Comparison of ENCODE assay signal across 8 cellular contexts in genomic region chr3:75422101-75422945, GRCh38.
DNase-seq lines count a peak whose midpoint lies in the region; FAIRE-seq and TF ChIP-seq lines count a peak whose summit lies in the region.
"Not testable (repeated sequence)": the region's sequence is repeated elsewhere in the genome, so short reads cannot be mapped to it uniquely, and the experiment has no call there.

No MANE protein-coding gene starts in this region.

- H3K27me3 Mint-ChIP-seq in immature natural killer cell (ENCODE audit: low read depth in 3 of 3), result not testable (repeated sequence)

- H3K4me1 Mint-ChIP-seq in immature natural killer cell, result not testable (repeated sequence)

- not testable (repeated sequence) for H3K27me3 ChIP-seq in parathyroid adenoma (ENCODE audit: control insufficient read depth, insufficient read depth, low read length); tibial nerve

- not testable (repeated sequence) for DNase-seq in D721Med (ENCODE audit: insufficient read length, low spot score); coronary artery (ENCODE audit: low spot score)
- DNase-seq in LHCN-M2 (ENCODE audit: low read depth) (peak; percentile 63), SHP77 (lab: John Stamatoyannopoulos, UW) (peak; percentile 50 to 56), activated T-cell treated with anti-CD3 and anti-CD28 coated beads for 48 hours (ENCODE audit: low read depth) (peak; percentile 30), immature natural killer cell (peak; percentile 15 to 27 (median 18)), tibial nerve (ENCODE audit: low spot score in 2 of 2) (peak in 1 of 2 donors; percentile 41)

- WGBS in tibial nerve, 2 donors, result 34 to 37% methylated on average over 18 of the region's 18 CpGs

- not testable (repeated sequence) for H3K4me2 ChIP-seq in parathyroid adenoma (ENCODE audit: low read length)

- H3K36me3 ChIP-seq in parathyroid adenoma (ENCODE audit: control insufficient read depth, insufficient read depth, low read length), result not testable (repeated sequence)
- peaks cover 0 to 37% (median 4%) of the 10 kb centered on the region in 3 donors for H3K36me3 ChIP-seq in tibial nerve

- not testable (repeated sequence) for TF ChIP-seq POLR2A in tibial nerve (IDR thresholded peaks at IDR 0.05)

- H3K4me3 ChIP-seq in coronary artery; parathyroid adenoma (ENCODE audit: low read depth, low read length); tibial nerve: not testable (repeated sequence)

- not testable (repeated sequence) for H2AFZ ChIP-seq in parathyroid adenoma

- TF ChIP-seq CTCF in D721Med (IDR thresholded peaks at IDR 0.05; ENCODE audit: insufficient read depth, missing control alignments), result peak; percentile 39
- peak; percentile 68 for TF ChIP-seq CTCF in coronary artery (IDR thresholded peaks at IDR 0.05)
- TF ChIP-seq CTCF in parathyroid adenoma (IDR thresholded peaks at IDR 0.05), result peak; percentile 81
- TF ChIP-seq CTCF in tibial nerve (IDR thresholded peaks at IDR 0.05), result peak; percentile 63 to 83 (median 68)

- H3K27ac Mint-ChIP-seq in immature natural killer cell, result not testable (repeated sequence)

- H3K9me3 ChIP-seq in parathyroid adenoma (ENCODE audit: control insufficient read depth, low read length); tibial nerve: not testable (repeated sequence)

- H3K27ac ChIP-seq in coronary artery, parathyroid adenoma: not testable (repeated sequence)
- H3K27ac ChIP-seq in tibial nerve, result peak overlapping the region in 1 of 4 donors; percentile 2

- H3K9ac ChIP-seq in parathyroid adenoma, result not testable (repeated sequence)

- H3K4me1 ChIP-seq in parathyroid adenoma, result not testable (repeated sequence)
- peaks cover 0 to 10% (median 0%) of the 10 kb centered on the region in 4 donors for H3K4me1 ChIP-seq in tibial nerve

- H3K36me3 Mint-ChIP-seq in immature natural killer cell, result not testable (repeated sequence)

- H3K79me2 ChIP-seq in parathyroid adenoma, result not testable (repeated sequence)

- TF ChIP-seq EP300 in tibial nerve (IDR thresholded peaks at IDR 0.05), result not testable (repeated sequence)

- FAIRE-seq in D721Med (lab: Jason Lieb, UNC), result not testable (repeated sequence)

- not testable (repeated sequence) for H3K4me3 Mint-ChIP-seq in immature natural killer cell

- not testable (repeated sequence) for H3K9me3 Mint-ChIP-seq in immature natural killer cell
